Comparison of ENCODE assay signal across 29 cellular contexts in the genomic region with DNA sequence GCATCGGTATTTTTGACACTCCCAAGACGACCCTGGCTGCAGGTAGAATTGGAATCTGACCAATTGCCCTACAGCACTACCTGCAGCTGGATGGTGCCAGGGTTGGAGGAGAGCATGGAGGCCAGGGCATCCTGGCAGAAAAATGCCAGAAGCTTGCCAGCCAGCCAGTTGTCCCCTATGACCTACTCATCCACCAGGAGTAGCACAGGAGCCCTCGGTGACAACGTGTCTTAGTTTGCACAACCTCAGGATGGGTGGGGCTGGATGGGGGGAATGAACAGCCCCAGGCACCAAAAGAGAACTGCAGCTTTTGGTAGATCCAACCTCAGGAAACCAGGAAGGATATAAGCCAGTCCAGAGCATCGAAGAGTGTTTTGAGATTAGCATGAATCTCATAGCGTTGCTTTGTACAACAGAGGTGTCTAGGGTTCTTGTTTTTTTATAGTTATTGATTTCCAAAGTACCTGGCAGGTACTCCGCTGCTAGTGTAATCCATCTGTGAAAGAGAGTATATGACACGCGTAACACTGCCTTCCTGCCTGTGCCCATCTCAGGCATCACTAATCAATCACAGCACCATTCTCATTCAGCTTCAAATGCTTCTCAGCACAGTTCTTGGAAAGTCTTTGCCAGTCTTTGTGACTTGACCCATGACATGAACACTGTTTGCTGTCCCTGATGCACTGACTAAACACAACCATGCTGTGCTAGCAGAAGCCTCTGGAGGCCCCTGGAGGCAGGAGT.
"Had no signal": no experiment of that assay in that cellular context is flagged by ENCODE, and none has a peak within 500 bp of the region (broad histone marks: within the 10 kb centered on the region; RNA-seq: fewer than 3 reads in every experiment).

No MANE protein-coding gene starts in this region.

- H3K27me3 ChIP-seq: colonic mucosa, esophagus muscularis mucosa, gastroesophageal sphincter, heart right ventricle, ovary, stomach, testis, upper lobe of left lung had no signal

- FAIRE-seq: endothelial cell of umbilical vein, islet of Langerhans, urothelium cell line had no signal

- H3K9me3 ChIP-seq: colonic mucosa, esophagus muscularis mucosa, gastroesophageal sphincter, heart right ventricle, left ventricle myocardium inferior, ovary, stomach, testis, tibial artery, upper lobe of left lung had no signal

- H3K4me3 ChIP-seq: colonic mucosa, esophagus muscularis mucosa, gastroesophageal sphincter, heart right ventricle, left ventricle myocardium inferior, lung, ovary, smooth muscle cell, stomach, testis, tibial artery, upper lobe of left lung had no signal

- H3K36me3 ChIP-seq: colonic mucosa, left ventricle myocardium inferior, ovary, upper lobe of left lung had no signal

- DNase-seq: colonic mucosa; effector CD8-positive, alpha-beta T cell; endodermal cell; foreskin keratinocyte; heart right ventricle; hippocampal formation; left cardiac atrium; left ventricle myocardium inferior; natural killer cell; occipital lobe; ovary; retina; stimulated activated CD4-positive, alpha-beta T cell treated with anti-CD3 and anti-CD28 coated beads, Interleukin-12 subunit alpha, Interleukin-12 subunit beta, amount 100 ng/mL, for 4 hours; stimulated activated CD4-positive, alpha-beta T cell treated with anti-CD3 and anti-CD28 coated beads, Interleukin-1b, Interleukin-23, amount 100 ng/mL, for 48 hours; stimulated activated CD4-positive, alpha-beta T cell treated with anti-CD3 and anti-CD28 coated beads, Interleukin-4, amount 100 ng/mL, for 1 hour; stimulated activated CD8-positive, alpha-beta memory T cell treated with anti-CD3 and anti-CD28 coated beads, Interleukin-4, amount 100 ng/mL, for 48 hours; stimulated activated naive CD4-positive, alpha-beta T cell; stomach; testis; tibial artery; upper lobe of left lung had no signal

- H3K4me1 ChIP-seq: colonic mucosa, heart right ventricle, left ventricle myocardium inferior, testis, tibial artery, upper lobe of left lung had no signal

- H3K27ac ChIP-seq: colonic mucosa, esophagus muscularis mucosa, foreskin keratinocyte, gastroesophageal sphincter, heart right ventricle, left ventricle myocardium inferior, ovary, stomach, testis, tibial artery, upper lobe of left lung had no signal

- ATAC-seq: foreskin keratinocyte, gastroesophageal sphincter, heart right ventricle, left cardiac atrium, natural killer cell, sciatic nerve had no signal

- H3K4me2 ChIP-seq: smooth muscle cell had no signal
